25 cellular contexts compared by ENCODE assay signal in the genomic region with DNA sequence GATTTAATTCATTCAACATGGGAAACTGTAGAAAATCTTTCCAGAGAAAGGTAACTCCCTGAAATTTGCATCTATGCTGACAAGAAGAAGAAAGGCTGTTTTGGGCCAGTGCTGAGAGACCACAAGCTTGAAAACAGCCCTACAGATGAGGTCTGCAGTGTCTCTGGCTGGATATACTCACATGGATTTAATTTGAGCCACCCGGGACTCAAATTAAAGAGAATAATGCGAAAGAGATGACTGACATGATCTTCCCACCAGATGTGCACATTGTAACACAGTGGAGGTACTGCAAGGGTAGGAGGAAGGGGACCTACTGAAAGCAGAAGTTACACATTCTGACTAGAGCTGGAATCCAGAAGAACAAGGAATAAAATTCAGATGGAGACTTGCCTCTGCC.
"Had no signal": no experiment of that assay in that cellular context is flagged by ENCODE, and none has a peak within 500 bp of the region (broad histone marks: within the 10 kb centered on the region; RNA-seq: fewer than 3 reads in every experiment).

No MANE protein-coding gene starts in this region.

- H3K4me1 Mint-ChIP-seq: naive thymus-derived CD8-positive, alpha-beta T cell; nephron progenitor cell; stimulated activated naive B cell treated with anti-CD40 and anti-IgM and Interleukin-4, amounts not matched to agents 10 μg/mL and 1 μg/mL and 100 μg/mL, for 72 hours had no signal

- H3K4me1 ChIP-seq: left ventricle myocardium inferior, right atrium auricular region, right lobe of liver, stomach, testis, thyroid gland, transverse colon, upper lobe of left lung, vagina had no signal

- H3K9me3 ChIP-seq: ovary, right lobe of liver, testis, thyroid gland, vagina had no signal

- ATAC-seq: mucosa of descending colon; naive thymus-derived CD8-positive, alpha-beta T cell; right lobe of liver; stimulated activated naive B cell treated with anti-CD40 and anti-IgM and Interleukin-4, amounts not matched to agents 10 μg/mL and 1 μg/mL and 100 μg/mL, for 72 hours; stimulated activated naive CD8-positive, alpha-beta T cell treated with anti-CD3 and anti-CD28 coated beads, Interleukin-15, Interleukin-2, amounts not matched to agents 100 U/mL and 50 U/mL, for 24 hours had no signal

- H3K9me3 Mint-ChIP-seq: nephron progenitor cell had no signal

- H3K4me3 ChIP-seq: left ventricle myocardium inferior, lung, mucosa of descending colon, ovary, right atrium auricular region, right lobe of liver, smooth muscle cell, stomach, testis, thyroid gland, transverse colon, upper lobe of left lung, vagina had no signal

- H3K4me3 Mint-ChIP-seq: naive thymus-derived CD8-positive, alpha-beta T cell; nephron progenitor cell; stimulated activated naive B cell treated with anti-CD40 and anti-IgM and Interleukin-4, amounts not matched to agents 10 μg/mL and 1 μg/mL and 100 μg/mL, for 72 hours had no signal

- H3K36me3 ChIP-seq: left ventricle myocardium inferior, ovary, right atrium auricular region, right lobe of liver, stomach, thyroid gland, transverse colon, upper lobe of left lung, vagina had no signal

- H3K27ac Mint-ChIP-seq: naive thymus-derived CD8-positive, alpha-beta T cell; nephron progenitor cell; progenitor cell of endocrine pancreas; stimulated activated naive B cell treated with anti-CD40 and anti-IgM and Interleukin-4, amounts not matched to agents 10 μg/mL and 1 μg/mL and 100 μg/mL, for 72 hours had no signal

- H3K27me3 ChIP-seq: ovary, right atrium auricular region, right lobe of liver, stomach, testis, thyroid gland, transverse colon, upper lobe of left lung, vagina had no signal

- H3K36me3 Mint-ChIP-seq: stimulated activated naive B cell treated with anti-CD40 and anti-IgM and Interleukin-4, amounts not matched to agents 10 μg/mL and 1 μg/mL and 100 μg/mL, for 72 hours had no signal

- DNase-seq: islet precursor cell; left ventricle myocardium inferior; mesendoderm; midbrain; mucosa of descending colon; naive thymus-derived CD8-positive, alpha-beta T cell; nephron progenitor cell; ovary; right lobe of liver; stimulated activated CD4-positive, alpha-beta T cell treated with anti-CD3 and anti-CD28 coated beads, Interleukin-1b, Interleukin-23, amount 100 ng/mL, for 48 hours; stimulated activated CD4-positive, alpha-beta T cell treated with anti-CD3 and anti-CD28 coated beads, Interleukin-2, amount 100 ng/mL, for 48 hours; stimulated activated CD4-positive, alpha-beta T cell treated with anti-CD3 and anti-CD28 coated beads, Interleukin-4, amount 100 ng/mL, for 4 hours; stimulated activated CD8-positive, alpha-beta memory T cell treated with anti-CD3 and anti-CD28 coated beads, Interleukin-4, amount 100 ng/mL, for 48 hours; stimulated activated naive B cell treated with anti-CD40 and anti-IgM and Interleukin-4, amounts not matched to agents 10 μg/mL and 1 μg/mL and 100 μg/mL, for 72 hours; stimulated activated naive CD8-positive, alpha-beta T cell treated with anti-CD3 and anti-CD28 coated beads, Interleukin-15, Interleukin-2, amounts not matched to agents 100 U/mL and 50 U/mL, for 24 hours; stomach; testis; thyroid gland; transverse colon; upper lobe of left lung had no signal

- H3K27ac ChIP-seq: left ventricle myocardium inferior, ovary, right atrium auricular region, right lobe of liver, stomach, testis, thyroid gland, transverse colon, upper lobe of left lung, vagina had no signal

- H3K27me3 Mint-ChIP-seq: naive thymus-derived CD8-positive, alpha-beta T cell; progenitor cell of endocrine pancreas; stimulated activated naive B cell treated with anti-CD40 and anti-IgM and Interleukin-4, amounts not matched to agents 10 μg/mL and 1 μg/mL and 100 μg/mL, for 72 hours had no signal
